In genomic region chr14:102078344-102078743, GRCh38 we compare ENCODE assay signal across 18 cellular contexts. TPM values are rescaled to one million over a fixed set of nuclear protein-coding genes. Genes with fewer than 3 reads are reported as not detected.
A peak's percentile ranks its signal among the peaks of the same experiment; 100 is the strongest.
DNase-seq lines count a peak whose midpoint lies in the region; ATAC-seq, FAIRE-seq and TF ChIP-seq lines count a peak whose summit lies in the region.
"Had no signal": no experiment of that assay in that cellular context is flagged by ENCODE, and none has a peak within 500 bp of the region (broad histone marks: within the 10 kb centered on the region; RNA-seq: fewer than 3 reads in every experiment).

No MANE protein-coding gene starts in this region.

- H3K4me1 ChIP-seq in A549: peaks cover 19% of the 10 kb centered on the region
- peaks cover 23% of the 10 kb centered on the region for H3K4me1 ChIP-seq in DND-41 (ENCODE audit: insufficient read depth, low read length)
- H3K4me1 ChIP-seq in HepG2 (ENCODE audit: insufficient read depth, low read length): peaks cover 20% of the 10 kb centered on the region
- H3K4me1 ChIP-seq: testis had no signal

- no peaks in the 10 kb centered on the region for H3K9me3 ChIP-seq in A549
- no peaks in the 10 kb centered on the region for H3K9me3 ChIP-seq in DND-41 (ENCODE audit: insufficient read depth, low read length, severe bottlenecking)
- H3K9me3 ChIP-seq in HepG2 (ENCODE audit: low read length): no peaks in the 10 kb centered on the region
- H3K9me3 ChIP-seq: testis had no signal

- DNase-seq in A549 (ENCODE audit: low read depth in 1 of 2, low spot score in 1 of 2) (no peak), DND-41 (no peak), HepG2 (ENCODE audit: low spot score) (no peak), LoVo (ENCODE audit: low spot score) (no peak), NCI-H2107 (lab: John Stamatoyannopoulos, UW) (no peak)
- DNase-seq: activated naive CD8-positive, alpha-beta T cell treated with anti-CD3 and anti-CD28 coated beads, Interleukin-2, amount 10 ng/mL, durations not matched to agents 7 days and 5 days; DMS153; effector memory CD4-positive, alpha-beta T cell; IMR-90; left cardiac atrium; MV-4-11; NCI-H2029; NCI-H526 treated with DMSO at 0.1 percent for 48 hours; occipital lobe; testis had no signal

- peaks cover 25% of the 10 kb centered on the region for H3K36me3 Mint-ChIP-seq in activated naive CD8-positive, alpha-beta T cell

- no peak overlapping the region for H3K4me3 ChIP-seq in A549
- no peak overlapping the region for H3K4me3 ChIP-seq in DND-41 (ENCODE audit: low read depth in 1 of 2, low read length in 2 of 2)
- H3K4me3 ChIP-seq in HepG2 (replicated peaks in 1 of 3; ENCODE audit: insufficient read depth in 1 of 3, low read depth in 2 of 3, low read length in 3 of 3): no peak overlapping the region
- H3K4me3 ChIP-seq: testis had no signal

- H3K27ac Mint-ChIP-seq in activated naive CD8-positive, alpha-beta T cell: peak overlapping the region; percentile 91
- H3K27ac Mint-ChIP-seq: activated naive CD8-positive, alpha-beta T cell treated with anti-CD3 and anti-CD28 coated beads, Interleukin-2, amount 10 ng/mL, durations not matched to agents 7 days and 5 days had no signal

- no peak overlapping the region for H3K27ac ChIP-seq in A549
- H3K27ac ChIP-seq in DND-41 (ENCODE audit: low read length): no peak overlapping the region
- no peak overlapping the region for H3K27ac ChIP-seq in HepG2 (ENCODE audit: extremely low read length, insufficient read depth, low read length)
- H3K27ac ChIP-seq: testis had no signal

- H3K4me2 ChIP-seq in A549 (no peak overlapping the region), DND-41 (ENCODE audit: insufficient read depth, low read length) (no peak overlapping the region), HepG2 (ENCODE audit: low read depth, low read length) (no peak overlapping the region)

- in situ Hi-C loops in HepG2 (cut with HindIII; ENCODE audit: extremely low pct_ligation_motif_present, low pct_unique_long_range_greater_than_20kb): loop anchor here (10.0 to 25.0 kb wide), 2 partner anchors 236 to 366 kb away; partner anchors contain the start of gene ZNF839

- peaks cover 21% of the 10 kb centered on the region for H3K79me2 ChIP-seq in DND-41 (ENCODE audit: insufficient read depth, low read length)
- H3K79me2 ChIP-seq in HepG2 (ENCODE audit: insufficient read depth, low read length): peaks cover 6% of the 10 kb centered on the region

- H3K27me3 ChIP-seq in DND-41 (ENCODE audit: insufficient read depth, low read length, poor library complexity) (no peaks in the 10 kb centered on the region), HepG2 (ENCODE audit: control insufficient read depth in 1 of 2, insufficient read depth in 2 of 2, low read length in 2 of 2) (no peaks in the 10 kb centered on the region)
- H3K27me3 ChIP-seq: testis had no signal

- no peak overlapping the region for H3K4me3 Mint-ChIP-seq in activated naive CD8-positive, alpha-beta T cell
- H3K4me3 Mint-ChIP-seq: activated naive CD8-positive, alpha-beta T cell treated with anti-CD3 and anti-CD28 coated beads, Interleukin-2, amount 10 ng/mL, durations not matched to agents 7 days and 5 days had no signal

- POLR2A ChIA-PET in A549 (lab: Yijun Ruan, JAX): interaction anchor here (0.6 kb wide), 1 partner anchor 15 kb away, joined by 3 read pairs; no protein-coding TSS in a partner anchor
- POLR2A ChIA-PET in HepG2 (lab: Yijun Ruan, JAX): interaction anchor here (0.6 to 1.4 kb wide), 3 partner anchors 9 to 92 kb away, joined by 4 read pairs; no protein-coding TSS in a partner anchor

- CTCF ChIA-PET in A549 (lab: Yijun Ruan, JAX) (interaction anchor here (0.6 to 5.5 kb wide), 3 partner anchors 16 to 203 kb away, joined by 3 to 37 read pairs (median 4); no protein-coding TSS in a partner anchor), HepG2 (lab: Yijun Ruan, JAX; ENCODE audit: low intra/inter-chr PET ratio, low total read pairs) (no interaction called here)

- intact Hi-C loops in HepG2 (cut with micrococcal nuclease; ENCODE audit: unreplicated experiment): no loop called here

- H2AFZ ChIP-seq in DND-41 (ENCODE audit: low read depth, low read length): no peak overlapping the region
- no peak overlapping the region for H2AFZ ChIP-seq in HepG2 (ENCODE audit: low read length)

- WGBS in A549 (ENCODE audit: missing lambda C conversion rate): 92% methylated on average over 9 of the region's 9 CpGs
- 98% methylated on average over 9 of the region's 9 CpGs for WGBS in HepG2 (ENCODE audit: low lambda C conversion rate)

- ATAC-seq in A549: peak; percentile 32 to 36; a peak in 2 of 6 replicates
- peak; percentile 27; the same call in 1 of the 3 replicates for ATAC-seq in DND-41 (ENCODE audit: insufficient read depth, low read depth)
- ATAC-seq in HepG2: peak; percentile 32; the same call in 2 of the 3 replicates
- no peak for ATAC-seq in HG02885 (IDR thresholded peaks at IDR 0.05; ENCODE audit: poor library complexity, unreplicated experiment)
- ATAC-seq: left cardiac atrium, sciatic nerve had no signal

- no peak for TF ChIP-seq CTCF in A549 (IDR thresholded peaks at IDR 0.05)
- TF ChIP-seq CTCF in DND-41 (IDR thresholded peaks at IDR 0.05; ENCODE audit: borderline replicate concordance, extremely low read depth, low read length, poor library complexity, severe bottlenecking): no peak
- TF ChIP-seq CTCF in HepG2 (CRISPR knock-in tag; IDR thresholded peaks at IDR 0.05): no peak

- BruUV-seq in HepG2 (replicated peaks; lab: Mats Ljungman, UMichigan): no TSS peak

- peaks cover 4% of the 10 kb centered on the region for H3K9me3 Mint-ChIP-seq in activated naive CD8-positive, alpha-beta T cell (ENCODE audit: low read depth)
- H3K9me3 Mint-ChIP-seq: activated naive CD8-positive, alpha-beta T cell treated with anti-CD3 and anti-CD28 coated beads, Interleukin-2, amount 10 ng/mL, durations not matched to agents 7 days and 5 days had no signal

- TF ChIP-seq POLR2A in A549 (IDR thresholded peaks at IDR 0.05; ENCODE audit: low read length): peak; percentile 21; the same call in 1 of the 2 replicates
- TF ChIP-seq POLR2A in HepG2 (IDR thresholded peaks at IDR 0.05; ENCODE audit: insufficient read depth in 1 of 2, low read depth in 2 of 2, low read length in 2 of 2): 0 out of 4 replicates have a peak, but pooled peaks have one; percentile 13 to 30

- H3K36me3 ChIP-seq in DND-41 (ENCODE audit: insufficient read depth, low read length) (peaks cover 49% of the 10 kb centered on the region), HepG2 (replicated peaks in 1 of 2; ENCODE audit: control insufficient read depth in 1 of 2, insufficient read depth in 2 of 2, low read length in 2 of 2) (peaks cover 10 to 40% of the 10 kb centered on the region in 2 experiments)

- TF ChIP-seq EP300 in A549 (IDR thresholded peaks at IDR 0.05) (no peak), HepG2 (IDR thresholded peaks at IDR 0.05; ENCODE audit: low read depth in 2 of 2, low read length in 2 of 2) (no peak), HepG2 (CRISPR knock-in tag; IDR thresholded peaks at IDR 0.05; ENCODE audit: borderline replicate concordance) (no peak)

- no peak for FAIRE-seq in A549 (lab: Jason Lieb, UNC)
- FAIRE-seq in HepG2 (lab: Jason Lieb, UNC): no peak

- H3K4me1 Mint-ChIP-seq in activated naive CD8-positive, alpha-beta T cell (ENCODE audit: low read depth): peaks cover 38% of the 10 kb centered on the region

- H3K9ac ChIP-seq in DND-41 (ENCODE audit: low read depth, low read length) (no peak overlapping the region), HepG2 (ENCODE audit: insufficient read depth, low read depth, low read length) (no peak overlapping the region)

- TF ChIP-seq RAD21 in A549 (conservative IDR thresholded peaks at IDR 0.05 in 1 of 2, IDR thresholded peaks at IDR 0.05 in 1 of 2): no peak
- TF ChIP-seq RAD21 in HepG2 (CRISPR knock-in tag; IDR thresholded peaks at IDR 0.05): no peak

- H3K27me3 Mint-ChIP-seq in activated naive CD8-positive, alpha-beta T cell: no peaks in the 10 kb centered on the region
- H3K27me3 Mint-ChIP-seq: activated naive CD8-positive, alpha-beta T cell treated with anti-CD3 and anti-CD28 coated beads, Interleukin-2, amount 10 ng/mL, durations not matched to agents 7 days and 5 days had no signal

- peaks cover 39% of the 10 kb centered on the region for H4K20me1 ChIP-seq in DND-41 (ENCODE audit: insufficient read depth, low read length)
- peaks cover 14% of the 10 kb centered on the region for H4K20me1 ChIP-seq in HepG2 (ENCODE audit: insufficient read depth, low read length)

TF ChIP-seq in A549, 52 proteins besides CTCF, POLR2A, EP300 and RAD21 (continues in another document):
- no peak for TF ChIP-seq RFX5 (IDR thresholded peaks at IDR 0.05)
- no peak for TF ChIP-seq SMC3 (IDR thresholded peaks at IDR 0.05)

TF ChIP-seq in HepG2, 621 proteins besides CTCF, POLR2A, EP300 and RAD21 (continues in another document):
- TF ChIP-seq RBFOX2 (IDR thresholded peaks at IDR 0.05; ENCODE audit: low read depth, low read length): 0 out of 2 replicates have a peak, but pooled peaks have one; percentile 30

RNA-seq across cellular contexts. Expression of gene HSP90AA1, which starts 8.5 kb away (rescaled TPM):
- polyA plus RNA-seq in A549 (2011; rRNA removed) (944 and 1,087 TPM in 2 replicates), A549 (2017; fragmentation: RNase III; extraction: RNeasy Plus Mini Kit Qiagen cat#74134 plus additional on column Dnase treatment) (1,680 to 2,326 TPM (median 1,864 TPM) in 3 replicates), HepG2 (2011; rRNA removed) (205 and 262 TPM in 2 replicates)
- 384 and 510 TPM in 2 replicates for polyA plus RNA-seq in A549 (2012; cell fraction: cytosol; rRNA removed)
- 279 and 366 TPM in 2 replicates for polyA plus RNA-seq in A549 (2012; cell fraction: nucleus; rRNA removed)
- 429 and 465 TPM in 2 replicates for polyA minus RNA-seq in A549 (2011; rRNA and poly(A)+ RNA removed)
- 636 and 1,509 TPM in 2 replicates for total RNA-seq in HepG2 (2016; rRNA removed; fragmentation: Illumina TruSeq; extraction: Trizol)
- 68.9 and 73.7 TPM in 2 replicates for total RNA-seq in HepG2 (2016; cell fraction: cytosol; rRNA removed; fragmentation: Illumina TruSeq; extraction: Trizol; ENCODE audit: low read depth)
- 651 and 1,441 TPM in 2 replicates for total RNA-seq in HepG2 (2016; cell fraction: insoluble cytoplasmic fraction; rRNA removed; fragmentation: Illumina TruSeq; extraction: Trizol)
- total RNA-seq in HepG2 (2016; cell fraction: membrane; rRNA removed; fragmentation: Illumina TruSeq; extraction: Trizol): 133 and 157 TPM in 2 replicates
- 507 and 548 TPM in 2 replicates for total RNA-seq in HepG2 (2016; cell fraction: nucleus; rRNA removed; fragmentation: Illumina TruSeq; extraction: Trizol)
- polyA plus RNA-seq in HepG2 (2011; cell fraction: cytosol; rRNA removed): 127 and 221 TPM in 2 replicates
- 46.7 and 79.9 TPM in 2 replicates for polyA plus RNA-seq in HepG2 (2011; cell fraction: nucleus; rRNA removed)
- polyA plus RNA-seq in HepG2 (2012): 319 and 504 TPM in 2 replicates
- 49.1 and 55.8 TPM in 2 replicates for polyA plus RNA-seq in HepG2 (2016; cell fraction: cytosol; fragmentation: Illumina TruSeq; extraction: Trizol; ENCODE audit: low read depth)
- polyA plus RNA-seq in HepG2 (2016; cell fraction: insoluble cytoplasmic fraction; fragmentation: Illumina TruSeq; extraction: Trizol; ENCODE audit: low read depth): 1,691 and 1,814 TPM in 2 replicates
- polyA plus RNA-seq in HepG2 (2016; cell fraction: membrane; fragmentation: Illumina TruSeq; extraction: Trizol; ENCODE audit: low read depth): 108 and 125 TPM in 2 replicates
- 669 and 675 TPM in 2 replicates for polyA plus RNA-seq in HepG2 (2016; cell fraction: nucleus; fragmentation: Illumina TruSeq; extraction: Trizol; ENCODE audit: insufficient read depth, low read depth)
- 117 and 458 TPM in 2 replicates for polyA minus RNA-seq in HepG2 (2011; rRNA and poly(A)+ RNA removed; ENCODE audit: low replicate concordance)
- 494 and 532 TPM in 2 replicates for polyA minus RNA-seq in HepG2 (2011; cell fraction: cytosol; rRNA and poly(A)+ RNA removed)
- polyA minus RNA-seq in HepG2 (2011; cell fraction: nucleus; rRNA and poly(A)+ RNA removed): 134 and 221 TPM in 2 replicates

Comparison
In these comparisons a context has a peak if more than half of its experiments do, and no peak if none do; other contexts are left out.
1. Of the 38 proteins assayed by ChIP-seq in both HepG2 and A549: peak only in HepG2: POLR2AphosphoS2; only in A549: none; in both: POLR2A; in neither: 36.